Comparison of ENCODE assay signal across 8 cellular contexts in the genomic region with DNA sequence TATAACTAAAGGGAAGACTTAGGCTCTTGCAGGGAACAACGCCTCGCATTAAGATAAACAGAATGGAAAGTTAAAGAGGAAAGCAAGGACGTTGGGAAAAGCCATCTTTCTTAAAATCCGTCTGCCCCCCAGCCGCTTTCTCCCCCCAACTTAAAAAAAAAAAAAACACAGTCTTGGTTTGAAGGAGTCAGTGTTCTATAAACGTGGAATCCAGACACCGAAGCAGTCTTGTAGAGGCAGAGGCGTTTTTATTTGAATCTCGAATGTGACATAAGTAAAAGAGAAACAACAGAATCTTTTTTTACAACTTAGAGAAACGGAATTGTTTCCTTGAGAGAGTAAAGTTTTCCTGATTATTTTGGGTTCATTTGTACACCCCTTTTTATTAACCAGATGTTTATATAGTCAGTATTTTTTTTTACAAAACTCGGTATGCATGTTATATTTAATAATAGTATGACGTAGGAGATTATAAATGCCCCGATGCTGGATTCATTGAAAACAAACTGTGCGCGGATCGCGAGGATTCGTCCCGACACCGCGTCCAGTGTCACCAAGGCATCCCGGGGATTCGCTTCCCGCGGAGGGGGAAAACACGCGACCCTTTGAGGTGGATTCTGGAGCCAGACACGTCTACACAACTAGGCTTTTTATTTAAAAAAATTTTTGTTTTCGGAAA. TPM values are rescaled to one million over a fixed set of nuclear protein-coding genes. Genes with fewer than 3 reads are reported as not detected.
DNase-seq lines count a peak whose midpoint lies in the region; ATAC-seq, FAIRE-seq and TF ChIP-seq lines count a peak whose summit lies in the region.

No MANE protein-coding gene starts in this region.

- POLR2A ChIA-PET in CD4-positive, alpha-beta T cell (lab: Charles Lee) = interaction anchor here (0.6 to 6.7 kb wide), 11 partner anchors 12 to 950 kb away, joined by 3 to 99 read pairs (median 4); partner anchors contain the start of gene ERCC6L2

- H3K4me3 ChIP-seq in HUES6 (ENCODE audit: low read depth, low read length) (peak overlapping the region; percentile 97), kidney (ENCODE audit: low read length in 2 of 2) (peak overlapping the region; percentile 89 to 94), subcutaneous abdominal adipose tissue (ENCODE audit: low read depth in 1 of 5, low read length in 5 of 5) (peak overlapping the region; percentile 83 to 98 (median 91))

- peaks cover 18% of the 10 kb centered on the region for H3K27me3 Mint-ChIP-seq in CD4-positive, alpha-beta T cell

- CTCF ChIA-PET in CD4-positive, alpha-beta T cell (lab: Charles Lee) = no interaction called here

- ATAC-seq in CD4-positive, alpha-beta T cell (ENCODE audit: poor library complexity) = no peak
- ATAC-seq in GM19467 (IDR thresholded peaks at IDR 0.05; ENCODE audit: unreplicated experiment) = no peak

- peaks cover 55% of the 10 kb centered on the region for H3K4me1 Mint-ChIP-seq in CD4-positive, alpha-beta T cell (ENCODE audit: low read depth)

- peaks cover 30% of the 10 kb centered on the region for H3K36me3 Mint-ChIP-seq in CD4-positive, alpha-beta T cell (ENCODE audit: low read depth)

- no peaks in the 10 kb centered on the region for H3K36me3 ChIP-seq in HUES6 (ENCODE audit: control insufficient read depth, insufficient read depth, low read length)
- no peaks in the 10 kb centered on the region for H3K36me3 ChIP-seq in kidney (ENCODE audit: control insufficient read depth in 1 of 2, insufficient read depth in 2 of 2, low read length in 2 of 2)
- no peaks in the 10 kb centered on the region for H3K36me3 ChIP-seq in subcutaneous abdominal adipose tissue (ENCODE audit: control insufficient read depth in 5 of 5, insufficient read depth in 5 of 5, low read length in 5 of 5)

- no peak overlapping the region for H3K27ac ChIP-seq in CD4-positive, alpha-beta T cell (ENCODE audit: low read depth, low read length)
- H3K27ac ChIP-seq in HUES6 (ENCODE audit: low read depth, low read length) = peak overlapping the region; percentile 83; the same call in 1 of the 2 replicates
- peak overlapping the region; percentile 80 for H3K27ac ChIP-seq in angular gyrus (ENCODE audit: low read depth, low read length)
- peak overlapping the region; percentile 71 to 83 for H3K27ac ChIP-seq in kidney (ENCODE audit: low read depth in 2 of 2, low read length in 2 of 2)
- H3K27ac ChIP-seq in subcutaneous abdominal adipose tissue (ENCODE audit: low read depth, low read length) = peak overlapping the region; percentile 62

- TF ChIP-seq CTCF in CD4-positive, alpha-beta T cell (IDR thresholded peaks at IDR 0.05) = no peak
- no peak for TF ChIP-seq CTCF in kidney (IDR thresholded peaks at IDR 0.05; ENCODE audit: borderline replicate concordance, extremely low read depth, insufficient read depth)

- peaks cover 11% of the 10 kb centered on the region for H3K27me3 ChIP-seq in CD4-positive, alpha-beta T cell (ENCODE audit: control insufficient read depth, insufficient read depth, low read length)
- peaks cover 26% of the 10 kb centered on the region for H3K27me3 ChIP-seq in HUES6 (ENCODE audit: control insufficient read depth, insufficient read depth, low read length)
- peaks cover 0 to 4% (median 0%) of the 10 kb centered on the region in 5 donors for H3K27me3 ChIP-seq in subcutaneous abdominal adipose tissue (ENCODE audit: control insufficient read depth in 5 of 5, insufficient read depth in 4 of 5, low read length in 5 of 5)

- no peak for DNase-seq in CD4-positive, alpha-beta T cell
- DNase-seq in kidney = peak; percentile 80
- DNase-seq in stimulated activated naive CD4-positive, alpha-beta T cell treated with Interleukin-2 at 50 U/mL for 16 hours (lab: John Stamatoyannopoulos, UW) = no peak
- no peak for DNase-seq in NCI-H128 (lab: John Stamatoyannopoulos, UW; ENCODE audit: unreplicated experiment)

- peak overlapping the region; percentile 93 for H3K4me3 Mint-ChIP-seq in CD4-positive, alpha-beta T cell

- H3K4me1 ChIP-seq in HUES6 (ENCODE audit: control insufficient read depth, insufficient read depth, low read length) = peaks cover 35% of the 10 kb centered on the region
- H3K4me1 ChIP-seq in kidney (ENCODE audit: control insufficient read depth in 1 of 2, insufficient read depth in 1 of 2, low read depth in 1 of 2, low read length in 2 of 2) = peaks cover 3 to 11% of the 10 kb centered on the region in 2 donors
- H3K4me1 ChIP-seq in subcutaneous abdominal adipose tissue (ENCODE audit: control insufficient read depth in 5 of 5, insufficient read depth in 5 of 5, low read length in 5 of 5) = peaks cover 2 to 56% (median 45%) of the 10 kb centered on the region in 5 donors

- FAIRE-seq in kidney (lab: Jason Lieb, UNC) = no peak

- no peaks in the 10 kb centered on the region for H3K9me3 ChIP-seq in CD4-positive, alpha-beta T cell (ENCODE audit: control insufficient read depth, low read length)
- H3K9me3 ChIP-seq in HUES6 (ENCODE audit: control insufficient read depth, insufficient read depth, low read depth, low read length) (no peaks in the 10 kb centered on the region), kidney (ENCODE audit: control insufficient read depth in 1 of 2, low read length in 2 of 2) (no peaks in the 10 kb centered on the region), subcutaneous abdominal adipose tissue (ENCODE audit: control insufficient read depth in 5 of 5, low read length in 5 of 5) (no peaks in the 10 kb centered on the region)

- H3K9me3 Mint-ChIP-seq in CD4-positive, alpha-beta T cell = no peaks in the 10 kb centered on the region

- intact Hi-C loops in CD4-positive, alpha-beta T cell (cut with DNase I, micrococcal nuclease) = loop anchor here (2.0 to 10.0 kb wide), 7 partner anchors 15 to 785 kb away; partner anchors contain the start of genes ERCC6L2 (in 2 of the 2), AOPEP (in 1 of the 2) and FANCC (in 1 of the 2)
- intact Hi-C loops in kidney (cut with DNase I) = no loop called here

- H3K9ac ChIP-seq in HUES6 (ENCODE audit: low read length) = peak overlapping the region; percentile 66
- H3K9ac ChIP-seq in kidney (ENCODE audit: low read length in 2 of 2) = peak overlapping the region; percentile 69 to 84
- peak overlapping the region in 4 of 5 donors; percentile 51 to 66 (median 58) for H3K9ac ChIP-seq in subcutaneous abdominal adipose tissue (ENCODE audit: low read length in 5 of 5)

- H3K27ac Mint-ChIP-seq in CD4-positive, alpha-beta T cell = peak overlapping the region; percentile 83

RNA-seq across cellular contexts. Expression of gene PTCH1, which starts 6.8 kb away (rescaled TPM):
- total RNA-seq in CD4-positive, alpha-beta T cell = 10 to 100 TPM; 15.8 to 17.0 TPM
- 37.2 TPM for total RNA-seq in kidney
- polyA plus RNA-seq in kidney (ENCODE audit: insufficient read depth, low read depth, low replicate concordance) = 2.6 TPM
